Comparison of ENCODE assay signal across 26 cellular contexts in genomic region chr2:234910186-234910679, GRCh38. TPM values are rescaled to one million over a fixed set of nuclear protein-coding genes. Genes with fewer than 3 reads are reported as not detected.
DNase-seq lines count a peak whose midpoint lies in the region; ATAC-seq and TF ChIP-seq lines count a peak whose summit lies in the region.
"Had no signal": no experiment of that assay in that cellular context is flagged by ENCODE, and none has a peak within 500 bp of the region (broad histone marks: within the 10 kb centered on the region; RNA-seq: fewer than 3 reads in every experiment).

No MANE protein-coding gene starts in this region.

- no peaks in the 10 kb centered on the region for H3K4me1 Mint-ChIP-seq in activated CD8-positive, alpha-beta T cell treated with anti-CD3 and anti-CD28 coated beads for 36 hours (ENCODE audit: low read depth)
- H3K4me1 Mint-ChIP-seq in activated CD8-positive, alpha-beta T cell treated with anti-CD3 and anti-CD28 coated beads, Interleukin-2, amount 10 ng/mL, durations not matched to agents 7 days and 5 days (ENCODE audit: low read depth), result peaks cover 6% of the 10 kb centered on the region
- H3K4me1 Mint-ChIP-seq: CD14-positive monocyte had no signal

- H3K27me3 Mint-ChIP-seq in activated CD8-positive, alpha-beta T cell treated with anti-CD3 and anti-CD28 coated beads for 36 hours, result no peaks in the 10 kb centered on the region
- H3K27me3 Mint-ChIP-seq in activated CD8-positive, alpha-beta T cell treated with anti-CD3 and anti-CD28 coated beads, Interleukin-2, amount 10 ng/mL, durations not matched to agents 7 days and 5 days (ENCODE audit: low read depth), result peaks cover 1% of the 10 kb centered on the region

- ATAC-seq in activated CD8-positive, alpha-beta T cell treated with anti-CD3 and anti-CD28 coated beads for 36 hours, result no peak
- no peak for ATAC-seq in activated CD8-positive, alpha-beta T cell treated with anti-CD3 and anti-CD28 coated beads, Interleukin-2, amount 10 ng/mL, durations not matched to agents 7 days and 5 days
- ATAC-seq: GM23338, Panc1 had no signal

- POLR2A ChIA-PET in activated CD8-positive, alpha-beta T cell treated with anti-CD3 and anti-CD28 coated beads for 36 hours (lab: Charles Lee), result no interaction called here
- POLR2A ChIA-PET in activated CD8-positive, alpha-beta T cell treated with anti-CD3 and anti-CD28 coated beads, Interleukin-2, amount 10 ng/mL, durations not matched to agents 7 days and 5 days (lab: Charles Lee), result no interaction called here

- peak; percentile 32 for DNase-seq in DMS153 (lab: John Stamatoyannopoulos, UW)
- DNase-seq in DMS153 treated with DMSO at 0.1 percent for 48 hours (lab: John Stamatoyannopoulos, UW; ENCODE audit: unreplicated experiment), result no peak
- peak; percentile 7 for DNase-seq in activated CD8-positive, alpha-beta T cell treated with anti-CD3 and anti-CD28 coated beads for 36 hours
- no peak for DNase-seq in activated CD8-positive, alpha-beta T cell treated with anti-CD3 and anti-CD28 coated beads, Interleukin-2, amount 10 ng/mL, durations not matched to agents 7 days and 5 days
- DNase-seq in ELR (ENCODE audit: low read depth), result peak; percentile 17
- DNase-seq in islet precursor cell, result peak; percentile 4
- DNase-seq in occipital lobe (lab: John Stamatoyannopoulos, UW), result no peak
- DNase-seq in stimulated activated naive CD4-positive, alpha-beta T cell treated with Interleukin-2 at 50 U/mL for 16 hours (lab: John Stamatoyannopoulos, UW), result no peak
- DNase-seq: ACHN; BE2C; CD8-positive, alpha-beta memory T cell; EL; GF-D8; H9; KG1; MM.1S; NCI-H1417 treated with DMSO at 0.1 percent for 48 hours; NCI-H1694 treated with DMSO at 0.1 percent for 48 hours; NCI-H2107; NCI-H526; NCI-H82; SHP77 treated with DMSO at 0.1 percent for 48 hours; SW 1271 had no signal

- H3K27ac Mint-ChIP-seq in activated CD8-positive, alpha-beta T cell treated with anti-CD3 and anti-CD28 coated beads for 36 hours, result no peak overlapping the region
- no peak overlapping the region for H3K27ac Mint-ChIP-seq in activated CD8-positive, alpha-beta T cell treated with anti-CD3 and anti-CD28 coated beads, Interleukin-2, amount 10 ng/mL, durations not matched to agents 7 days and 5 days
- H3K27ac Mint-ChIP-seq: CD14-positive monocyte; CD8-positive, alpha-beta memory T cell; GM23338; H9 had no signal

- no peaks in the 10 kb centered on the region for H3K36me3 Mint-ChIP-seq in activated CD8-positive, alpha-beta T cell treated with anti-CD3 and anti-CD28 coated beads for 36 hours (ENCODE audit: low read depth)
- H3K36me3 Mint-ChIP-seq in activated CD8-positive, alpha-beta T cell treated with anti-CD3 and anti-CD28 coated beads, Interleukin-2, amount 10 ng/mL, durations not matched to agents 7 days and 5 days (ENCODE audit: low read depth), result no peaks in the 10 kb centered on the region
- H3K36me3 Mint-ChIP-seq: CD14-positive monocyte; CD8-positive, alpha-beta memory T cell had no signal

- CTCF ChIA-PET in activated CD8-positive, alpha-beta T cell treated with anti-CD3 and anti-CD28 coated beads for 36 hours (lab: Charles Lee), result no interaction called here
- CTCF ChIA-PET in activated CD8-positive, alpha-beta T cell treated with anti-CD3 and anti-CD28 coated beads, Interleukin-2, amount 10 ng/mL, durations not matched to agents 7 days and 5 days (lab: Charles Lee), result no interaction called here

- no peak overlapping the region for H3K4me3 Mint-ChIP-seq in activated CD8-positive, alpha-beta T cell treated with anti-CD3 and anti-CD28 coated beads for 36 hours
- no peak overlapping the region for H3K4me3 Mint-ChIP-seq in activated CD8-positive, alpha-beta T cell treated with anti-CD3 and anti-CD28 coated beads, Interleukin-2, amount 10 ng/mL, durations not matched to agents 7 days and 5 days
- H3K4me3 Mint-ChIP-seq: CD14-positive monocyte; CD8-positive, alpha-beta memory T cell; GM23338; H9 had no signal

- TF ChIP-seq CTCF in activated CD8-positive, alpha-beta T cell treated with anti-CD3 and anti-CD28 coated beads for 36 hours (IDR thresholded peaks at IDR 0.05), result no peak

- H3K9me3 Mint-ChIP-seq in activated CD8-positive, alpha-beta T cell treated with anti-CD3 and anti-CD28 coated beads for 36 hours, result no peaks in the 10 kb centered on the region
- H3K9me3 Mint-ChIP-seq in activated CD8-positive, alpha-beta T cell treated with anti-CD3 and anti-CD28 coated beads, Interleukin-2, amount 10 ng/mL, durations not matched to agents 7 days and 5 days (ENCODE audit: insufficient read depth), result no peaks in the 10 kb centered on the region
- H3K9me3 Mint-ChIP-seq: CD8-positive, alpha-beta memory T cell; GM23338; H9 had no signal

- intact Hi-C loops in activated CD8-positive, alpha-beta T cell treated with anti-CD3 and anti-CD28 coated beads for 36 hours (cut with micrococcal nuclease), result no loop called here

RNA-seq across cellular contexts. Expression of gene SH3BP4, which starts 41.6 kb away (rescaled TPM):
- under 1 TPM; 0.14 to 0.54 TPM for total RNA-seq in activated CD8-positive, alpha-beta T cell treated with anti-CD3 and anti-CD28 coated beads for 36 hours
- total RNA-seq in activated CD8-positive, alpha-beta T cell treated with anti-CD3 and anti-CD28 coated beads, Interleukin-2, amount 10 ng/mL, durations not matched to agents 7 days and 5 days, result not detected
- 5.5 TPM for total RNA-seq in occipital lobe

Comparison
In these comparisons a context has a peak if more than half of its experiments do, and no peak if none do; other contexts are left out.
1. DNase-seq: peak in DMS153 (single experiment), activated CD8-positive, alpha-beta T cell treated with anti-CD3 and anti-CD28 coated beads for 36 hours (single experiment), ELR (single experiment) and islet precursor cell (single experiment); none in DMS153 treated with DMSO at 0.1 percent for 48 hours (single experiment), activated CD8-positive, alpha-beta T cell treated with anti-CD3 and anti-CD28 coated beads, Interleukin-2, amount 10 ng/mL, durations not matched to agents 7 days and 5 days (single experiment), occipital lobe (single experiment) and stimulated activated naive CD4-positive, alpha-beta T cell treated with Interleukin-2 at 50 U/mL for 16 hours (single experiment).